In the genomic region with DNA sequence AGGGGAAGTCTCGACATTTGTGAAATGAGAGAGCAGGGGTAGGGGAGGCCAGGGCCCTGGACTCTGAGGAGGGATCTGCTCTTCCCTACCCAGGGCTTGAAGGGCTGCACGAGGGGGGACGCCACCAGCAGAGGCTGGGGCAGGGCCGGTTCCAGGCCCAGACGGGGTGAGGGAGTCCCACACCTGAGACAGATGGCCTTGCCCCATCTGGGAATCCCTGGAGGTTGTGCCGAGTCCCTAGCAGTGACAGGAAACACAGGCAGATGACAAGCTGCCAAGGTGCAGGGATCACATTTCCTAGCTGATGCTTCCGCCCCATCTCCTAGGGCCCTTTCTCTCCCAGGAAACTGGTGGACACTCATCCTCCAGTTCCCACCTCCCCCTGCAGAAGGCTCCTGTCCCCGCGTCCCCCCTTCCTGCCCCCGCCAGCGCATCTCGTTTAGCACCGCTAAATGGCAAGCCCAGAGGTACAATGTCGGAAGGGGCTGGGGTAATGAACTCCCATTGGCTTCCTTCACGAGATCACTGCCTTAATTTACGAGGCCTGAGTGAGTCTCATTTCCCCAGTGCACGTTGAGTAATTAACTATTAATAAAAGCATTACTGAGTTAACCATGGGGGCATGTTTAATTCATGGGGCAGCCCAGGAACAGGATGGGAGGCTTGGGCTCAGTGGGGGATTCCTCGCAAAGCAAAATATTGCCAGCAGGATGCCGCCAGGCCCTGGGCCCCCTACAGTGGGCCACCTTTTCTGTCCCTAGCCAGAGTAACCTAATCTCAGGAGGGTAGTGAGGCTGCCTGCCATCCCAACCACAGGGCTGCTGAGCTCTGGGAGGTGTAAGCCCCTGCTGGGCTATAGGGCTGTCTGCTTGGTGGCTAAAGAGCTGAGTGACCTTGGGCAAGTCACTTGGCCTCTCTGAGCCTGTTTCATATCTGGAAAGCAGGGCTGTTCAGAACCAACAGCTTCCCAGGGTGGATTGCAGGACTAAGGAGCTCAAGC, we compare ENCODE assay signal across 15 cellular contexts. TPM values are rescaled to one million over a fixed set of nuclear protein-coding genes. Genes with fewer than 3 reads are reported as not detected.
DNase-seq lines count a peak whose midpoint lies in the region; FAIRE-seq and TF ChIP-seq lines count a peak whose summit lies in the region.
"Had no signal": no experiment of that assay in that cellular context is flagged by ENCODE, and none has a peak within 500 bp of the region (broad histone marks: within the 10 kb centered on the region; RNA-seq: fewer than 3 reads in every experiment).

No MANE protein-coding gene starts in this region.

- intact Hi-C loops in activated naive CD4-positive, alpha-beta T cell treated with anti-CD3 and anti-CD28 coated beads for 36 hours (cut with micrococcal nuclease), result no loop called here

- H3K4me3 ChIP-seq in keratinocyte (ENCODE audit: control insufficient read depth in 2 of 3, extremely low read depth in 1 of 3, insufficient read depth in 2 of 3, low read depth in 1 of 3, low read length in 3 of 3) (peak overlapping the region in 1 of 3 experiments; percentile 50), suprapubic skin (peak overlapping the region; percentile 8)
- H3K4me3 ChIP-seq: dorsolateral prefrontal cortex, hepatocyte had no signal

- no peak for DNase-seq in activated naive CD4-positive, alpha-beta T cell treated with anti-CD3 and anti-CD28 coated beads for 36 hours
- DNase-seq in activated naive CD4-positive, alpha-beta T cell (lab: John Stamatoyannopoulos, UW), result no peak
- peak; percentile 18 for DNase-seq in NCI-H82 treated with DMSO at 0.1 percent for 48 hours (lab: John Stamatoyannopoulos, UW; ENCODE audit: unreplicated experiment)
- DNase-seq in keratinocyte (ENCODE audit: low read depth, low spot score), result no peak
- DNase-seq in suprapubic skin (ENCODE audit: low spot score in 2 of 2), result no peak
- DNase-seq in NCI-H2081 treated with DMSO at 0.1 percent for 48 hours (lab: John Stamatoyannopoulos, UW), result no peak
- DNase-seq in RPMI8226, result no peak
- DNase-seq in OCI-M2 (lab: John Stamatoyannopoulos, UW; ENCODE audit: unreplicated experiment), result no peak
- DNase-seq: Calu3, NCI-H774, nephron progenitor cell had no signal

- CTCF ChIA-PET in activated naive CD4-positive, alpha-beta T cell treated with anti-CD3 and anti-CD28 coated beads for 36 hours (lab: Charles Lee), result no interaction called here

- H3K36me3 Mint-ChIP-seq in activated naive CD4-positive, alpha-beta T cell treated with anti-CD3 and anti-CD28 coated beads for 36 hours (ENCODE audit: low read depth), result peaks cover 5% of the 10 kb centered on the region

- peak overlapping the region; percentile 32 for H3K4me3 Mint-ChIP-seq in activated naive CD4-positive, alpha-beta T cell treated with anti-CD3 and anti-CD28 coated beads for 36 hours

- H3K27me3 Mint-ChIP-seq in activated naive CD4-positive, alpha-beta T cell treated with anti-CD3 and anti-CD28 coated beads for 36 hours (ENCODE audit: low read depth), result peaks cover 5% of the 10 kb centered on the region

- H3K36me3 ChIP-seq in keratinocyte (ENCODE audit: control insufficient read depth in 2 of 2, extremely low read depth in 1 of 2, insufficient read depth in 2 of 2, low read length in 2 of 2) (no peaks in the 10 kb centered on the region), suprapubic skin (peaks cover 6% of the 10 kb centered on the region)

- H4K20me1 ChIP-seq in keratinocyte (ENCODE audit: control insufficient read depth, extremely low read depth, insufficient read depth, low read length), result no peaks in the 10 kb centered on the region

- dilution Hi-C loops in keratinocyte (cut with MboI; ENCODE audit: extremely low pct_ligation_motif_present, low sequenced_read_pairs), result no loop called here

- H3K27me3 ChIP-seq in keratinocyte (ENCODE audit: control insufficient read depth, extremely low read depth, insufficient read depth, low read length), result peaks cover 25% of the 10 kb centered on the region
- peaks cover 42% of the 10 kb centered on the region for H3K27me3 ChIP-seq in suprapubic skin

- no peak for TF ChIP-seq EP300 in suprapubic skin (IDR thresholded peaks at IDR 0.05)

- 5% methylated on average over 16 of the region's 19 CpGs for WGBS in suprapubic skin

- no peak overlapping the region for H3K27ac ChIP-seq in keratinocyte (ENCODE audit: control insufficient read depth, insufficient read depth, low read length)
- no peak overlapping the region for H3K27ac ChIP-seq in suprapubic skin
- H3K27ac ChIP-seq: hepatocyte had no signal

- H3K27ac Mint-ChIP-seq in activated naive CD4-positive, alpha-beta T cell treated with anti-CD3 and anti-CD28 coated beads for 36 hours, result no peak overlapping the region
- H3K27ac Mint-ChIP-seq: nephron progenitor cell had no signal

- no peak for TF ChIP-seq CTCF in keratinocyte (optimal IDR thresholded peaks at IDR 0.05 in 1 of 3, IDR thresholded peaks at IDR 0.05 in 1 of 3, conservative IDR thresholded peaks at IDR 0.05 in 1 of 3; ENCODE audit: extremely low read depth in 1 of 3, insufficient read depth in 2 of 3, low read length in 3 of 3)
- no peak for TF ChIP-seq CTCF in suprapubic skin (IDR thresholded peaks at IDR 0.05)

- H3K4me2 ChIP-seq in keratinocyte (ENCODE audit: control insufficient read depth, extremely low read depth, insufficient read depth, low read depth, low read length), result peak overlapping the region; percentile 69
- H3K4me2 ChIP-seq: hepatocyte had no signal

- H3K9me1 ChIP-seq in keratinocyte (ENCODE audit: control insufficient read depth, extremely low read depth, insufficient read depth, low read length), result no peaks in the 10 kb centered on the region

- H3K9me3 Mint-ChIP-seq in activated naive CD4-positive, alpha-beta T cell treated with anti-CD3 and anti-CD28 coated beads for 36 hours, result no peaks in the 10 kb centered on the region
- H3K9me3 Mint-ChIP-seq: nephron progenitor cell had no signal

- no peaks in the 10 kb centered on the region for H3K9me3 ChIP-seq in keratinocyte (ENCODE audit: control insufficient read depth, low read depth, low read length)
- H3K9me3 ChIP-seq in suprapubic skin, result no peaks in the 10 kb centered on the region

- no peaks in the 10 kb centered on the region for H3K79me2 ChIP-seq in keratinocyte (ENCODE audit: control insufficient read depth, insufficient read depth, low read length)
- H3K79me2 ChIP-seq: hepatocyte had no signal

- H3K4me1 Mint-ChIP-seq in activated naive CD4-positive, alpha-beta T cell treated with anti-CD3 and anti-CD28 coated beads for 36 hours (ENCODE audit: low read depth), result peaks cover 21% of the 10 kb centered on the region

- no peak for FAIRE-seq in keratinocyte (lab: Jason Lieb, UNC)

- TF ChIP-seq POLR2A in suprapubic skin (IDR thresholded peaks at IDR 0.05), result no peak

- H2AFZ ChIP-seq in keratinocyte (ENCODE audit: control insufficient read depth, low read length), result peak overlapping the region; percentile 28
- H2AFZ ChIP-seq: hepatocyte had no signal

- no peak overlapping the region for H3K9ac ChIP-seq in keratinocyte (ENCODE audit: control insufficient read depth, extremely low read depth, insufficient read depth, low read length)

- H3K4me1 ChIP-seq in keratinocyte (ENCODE audit: control insufficient read depth, extremely low read depth, insufficient read depth, low read length) (peaks cover 8% of the 10 kb centered on the region), suprapubic skin (peaks cover 22% of the 10 kb centered on the region)

RNA-seq across cellular contexts. Expression of a gene that starts 35.4 kb away (rescaled TPM):
- total RNA-seq in activated naive CD4-positive, alpha-beta T cell treated with anti-CD3 and anti-CD28 coated beads for 36 hours, result under 1 TPM in 1 of 2 experiments, not detected in 1; 0.07 TPM
- not detected in 3 replicates for polyA plus RNA-seq in keratinocyte
- not detected for polyA plus RNA-seq in keratinocyte (2011; ENCODE audit: low read depth)
- polyA plus RNA-seq in keratinocyte (2011; cell fraction: cytosol; rRNA removed), result not detected in 2 replicates
- not detected in 2 replicates for polyA plus RNA-seq in keratinocyte (2011; cell fraction: nucleus; rRNA removed)
- polyA plus RNA-seq in keratinocyte (2012; ENCODE audit: low replicate concordance), result not detected in 2 replicates
- polyA minus RNA-seq in keratinocyte, result not detected in 3 replicates
- polyA minus RNA-seq in keratinocyte (2011; cell fraction: cytosol; rRNA and poly(A)+ RNA removed), result not detected
- polyA minus RNA-seq in keratinocyte (2011; cell fraction: nucleus; rRNA and poly(A)+ RNA removed), result not detected in 2 replicates
- 1 to 10 TPM; 2.6 to 5.1 (median 3.3) TPM for total RNA-seq in suprapubic skin
- total RNA-seq: Calu3, hepatocyte, subcutaneous adipose tissue had no signal
- polyA plus RNA-seq: hepatocyte, IgD-negative memory B cell had no signal
